2 cellular contexts compared by ENCODE assay signal in the genomic region with DNA sequence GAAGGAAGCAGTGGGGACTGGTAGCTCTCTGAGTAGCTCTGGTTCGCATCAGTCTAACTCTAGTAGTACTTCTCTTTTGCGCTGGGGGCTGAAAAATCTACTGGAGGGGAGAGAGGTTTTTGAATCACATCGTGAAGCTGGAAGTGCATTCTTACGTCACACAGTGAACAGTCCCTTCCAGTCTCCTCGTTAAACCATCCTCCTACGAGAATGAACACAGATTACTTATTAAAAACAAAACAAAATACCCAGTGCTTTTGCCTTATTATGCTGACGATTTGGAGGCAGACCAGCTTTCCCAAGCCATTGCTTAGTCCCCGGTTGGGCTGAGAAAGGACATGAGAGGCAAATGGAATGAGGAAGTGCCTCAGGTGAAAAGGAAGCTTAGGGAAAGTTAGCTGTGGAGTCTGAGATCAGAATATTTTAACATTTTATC.
TF ChIP-seq lines count a peak whose summit lies in the region.

No MANE protein-coding gene starts in this region.

TF ChIP-seq in HEK293, 187 proteins besides CTCF, POLR2A, EP300 and RAD21 (continues in another document):
- TF ChIP-seq KLF9 (tag by site-specific recombination; IDR thresholded peaks at IDR 0.05; ENCODE audit: low read depth) (no peak), KLF7 (tag by site-specific recombination; IDR thresholded peaks at IDR 0.05; ENCODE audit: borderline replicate concordance) (no peak), ZNF600 (tag by site-specific recombination; IDR thresholded peaks at IDR 0.05) (peak; percentile 69), ZNF776 (tag by site-specific recombination; IDR thresholded peaks at IDR 0.05; ENCODE audit: borderline replicate concordance) (no peak), ZBTB21 (tag by site-specific recombination; IDR thresholded peaks at IDR 0.05) (peak; percentile 53; the same call in 1 of the 2 replicates), GLIS2 (tag by site-specific recombination; IDR thresholded peaks at IDR 0.05) (no peak), ZBTB8A (tag by site-specific recombination; IDR thresholded peaks at IDR 0.05) (no peak), ZBTB17 (tag by site-specific recombination; IDR thresholded peaks at IDR 0.05) (0 out of 2 replicates have a peak, but pooled peaks have one; percentile 18), PRDM1 (tag by site-specific recombination; IDR thresholded peaks at IDR 0.05) (peak; percentile 83), ZNF112 (tag by site-specific recombination; IDR thresholded peaks at IDR 0.05) (no peak), FEZF1 (tag by site-specific recombination; IDR thresholded peaks at IDR 0.05) (0 out of 2 replicates have a peak, but pooled peaks have one; percentile 51), YY1 (tag by site-specific recombination; IDR thresholded peaks at IDR 0.05) (no peak), ZSCAN23 (tag by site-specific recombination; IDR thresholded peaks at IDR 0.05) (no peak), ZIC2 (tag by site-specific recombination; IDR thresholded peaks at IDR 0.05) (no peak), OSR2 (tag by site-specific recombination; IDR thresholded peaks at IDR 0.05) (0 out of 2 replicates have a peak, but pooled peaks have one; percentile 9), ZFHX2 (tag by site-specific recombination; conservative IDR thresholded peaks at IDR 0.05) (no peak), ZNF157 (tag by site-specific recombination; IDR thresholded peaks at IDR 0.05) (no peak), ZNF521 (tag by site-specific recombination; IDR thresholded peaks at IDR 0.05) (no peak), ZNF629 (tag by site-specific recombination; IDR thresholded peaks at IDR 0.05) (peak; percentile 55; the same call in 1 of the 2 replicates), ZNF501 (tag by site-specific recombination; IDR thresholded peaks at IDR 0.05) (no peak), ZNF211 (tag by site-specific recombination; IDR thresholded peaks at IDR 0.05; ENCODE audit: low read depth) (no peak), ZNF48 (tag by site-specific recombination; IDR thresholded peaks at IDR 0.05) (no peak)
- TF ChIP-seq, protein P1, sequence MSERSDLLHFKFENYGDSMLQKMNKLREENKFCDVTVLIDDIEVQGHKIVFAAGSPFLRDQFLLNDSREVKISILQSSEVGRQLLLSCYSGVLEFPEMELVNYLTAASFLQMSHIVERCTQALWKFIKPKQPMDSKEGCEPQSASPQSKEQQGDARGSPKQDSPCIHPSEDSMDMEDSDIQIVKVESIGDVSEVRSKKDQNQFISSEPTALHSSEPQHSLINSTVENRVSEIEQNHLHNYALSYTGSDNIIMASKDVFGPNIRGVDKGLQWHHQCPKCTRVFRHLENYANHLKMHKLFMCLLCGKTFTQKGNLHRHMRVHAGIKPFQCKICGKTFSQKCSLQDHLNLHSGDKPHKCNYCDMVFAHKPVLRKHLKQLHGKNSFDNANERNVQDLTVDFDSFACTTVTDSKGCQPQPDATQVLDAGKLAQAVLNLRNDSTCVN (tag by site-specific recombination; optimal IDR thresholded peaks at IDR 0.05), result no peak
- TF ChIP-seq, protein P2, sequence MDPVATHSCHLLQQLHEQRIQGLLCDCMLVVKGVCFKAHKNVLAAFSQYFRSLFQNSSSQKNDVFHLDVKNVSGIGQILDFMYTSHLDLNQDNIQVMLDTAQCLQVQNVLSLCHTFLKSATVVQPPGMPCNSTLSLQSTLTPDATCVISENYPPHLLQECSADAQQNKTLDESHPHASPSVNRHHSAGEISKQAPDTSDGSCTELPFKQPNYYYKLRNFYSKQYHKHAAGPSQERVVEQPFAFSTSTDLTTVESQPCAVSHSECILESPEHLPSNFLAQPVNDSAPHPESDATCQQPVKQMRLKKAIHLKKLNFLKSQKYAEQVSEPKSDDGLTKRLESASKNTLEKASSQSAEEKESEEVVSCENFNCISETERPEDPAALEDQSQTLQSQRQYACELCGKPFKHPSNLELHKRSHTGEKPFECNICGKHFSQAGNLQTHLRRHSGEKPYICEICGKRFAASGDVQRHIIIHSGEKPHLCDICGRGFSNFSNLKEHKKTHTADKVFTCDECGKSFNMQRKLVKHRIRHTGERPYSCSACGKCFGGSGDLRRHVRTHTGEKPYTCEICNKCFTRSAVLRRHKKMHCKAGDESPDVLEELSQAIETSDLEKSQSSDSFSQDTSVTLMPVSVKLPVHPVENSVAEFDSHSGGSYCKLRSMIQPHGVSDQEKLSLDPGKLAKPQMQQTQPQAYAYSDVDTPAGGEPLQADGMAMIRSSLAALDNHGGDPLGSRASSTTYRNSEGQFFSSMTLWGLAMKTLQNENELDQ (tag by site-specific recombination; IDR thresholded peaks at IDR 0.05; ENCODE audit: low read depth), result no peak
- TF ChIP-seq, protein P3, sequence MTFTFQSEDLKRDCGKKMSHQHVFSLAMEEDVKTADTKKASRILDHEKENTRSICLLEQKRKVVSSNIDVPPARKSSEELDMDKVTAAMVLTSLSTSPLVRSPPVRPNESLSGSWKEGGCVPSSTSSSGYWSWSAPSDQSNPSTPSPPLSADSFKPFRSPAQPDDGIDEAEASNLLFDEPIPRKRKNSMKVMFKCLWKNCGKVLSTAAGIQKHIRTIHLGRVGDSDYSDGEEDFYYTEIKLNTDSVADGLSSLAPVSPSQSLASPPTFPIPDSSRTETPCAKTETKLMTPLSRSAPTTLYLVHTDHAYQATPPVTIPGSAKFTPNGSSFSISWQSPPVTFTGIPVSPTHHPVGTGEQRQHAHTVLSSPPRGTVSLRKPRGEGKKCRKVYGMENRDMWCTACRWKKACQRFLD (tag by site-specific recombination; IDR thresholded peaks at IDR 0.05), result no peak
- TF ChIP-seq, protein P4, sequence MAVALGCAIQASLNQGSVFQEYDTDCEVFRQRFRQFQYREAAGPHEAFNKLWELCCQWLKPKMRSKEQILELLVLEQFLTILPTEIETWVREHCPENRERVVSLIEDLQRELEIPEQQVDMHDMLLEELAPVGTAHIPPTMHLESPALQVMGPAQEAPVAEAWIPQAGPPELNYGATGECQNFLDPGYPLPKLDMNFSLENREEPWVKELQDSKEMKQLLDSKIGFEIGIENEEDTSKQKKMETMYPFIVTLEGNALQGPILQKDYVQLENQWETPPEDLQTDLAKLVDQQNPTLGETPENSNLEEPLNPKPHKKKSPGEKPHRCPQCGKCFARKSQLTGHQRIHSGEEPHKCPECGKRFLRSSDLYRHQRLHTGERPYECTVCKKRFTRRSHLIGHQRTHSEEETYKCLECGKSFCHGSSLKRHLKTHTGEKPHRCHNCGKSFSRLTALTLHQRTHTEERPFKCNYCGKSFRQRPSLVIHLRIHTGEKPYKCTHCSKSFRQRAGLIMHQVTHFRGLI (tag by site-specific recombination; IDR thresholded peaks at IDR 0.05), result peak; percentile 99

TF ChIP-seq in HepG2, 621 proteins besides CTCF, POLR2A, EP300 and RAD21:
- peak; percentile 68 for TF ChIP-seq ELF1 (CRISPR knock-in tag; IDR thresholded peaks at IDR 0.05)
- no peak for TF ChIP-seq KMT2A (CRISPR knock-in tag; IDR thresholded peaks at IDR 0.05)
- no peak for TF ChIP-seq KDM6A (CRISPR knock-in tag; IDR thresholded peaks at IDR 0.05; ENCODE audit: low read depth)
- peak; percentile 66 for TF ChIP-seq ELF3 (CRISPR knock-in tag; IDR thresholded peaks at IDR 0.05)
- TF ChIP-seq TEAD3 (CRISPR knock-in tag; optimal IDR thresholded peaks at IDR 0.05; ENCODE audit: borderline replicate concordance), result peak; percentile 53
